17 cellular contexts compared by ENCODE assay signal in genomic region chr5:50583621-50584020, GRCh38.
"Had no signal": no experiment of that assay in that cellular context is flagged by ENCODE, and none has a peak within 500 bp of the region (broad histone marks: within the 10 kb centered on the region; RNA-seq: fewer than 3 reads in every experiment).

No MANE protein-coding gene starts in this region.

- H3K4me3 ChIP-seq: hepatocyte, spleen, thoracic aorta, transverse colon had no signal

- H3K36me3 ChIP-seq: neutrophil, spleen, thoracic aorta, transverse colon had no signal

- H3K79me2 ChIP-seq: hepatocyte had no signal

- H3K9me3 ChIP-seq: neutrophil, spleen, thoracic aorta, transverse colon had no signal

- H3K4me1 ChIP-seq: spleen, transverse colon had no signal

- H3K4me2 ChIP-seq: hepatocyte had no signal

- H2AFZ ChIP-seq: hepatocyte had no signal

- ATAC-seq: foreskin keratinocyte; left colon; naive thymus-derived CD8-positive, alpha-beta T cell; sciatic nerve; stimulated activated naive B cell treated with anti-CD40 and anti-IgM and Interleukin-4, amounts not matched to agents 10 μg/mL and 1 μg/mL and 100 μg/mL, for 72 hours; stimulated activated naive CD8-positive, alpha-beta T cell treated with anti-CD3 and anti-CD28 coated beads, Interleukin-15, amount 100 ng/mL, for 72 hours had no signal

- H3K27ac ChIP-seq: foreskin keratinocyte, hepatocyte, neutrophil, spleen, thoracic aorta, transverse colon had no signal

- H3K27me3 ChIP-seq: foreskin keratinocyte, hepatocyte, neutrophil, spleen, transverse colon had no signal

- DNase-seq: erythroblast; foreskin keratinocyte; head of caudate nucleus; left colon; naive thymus-derived CD8-positive, alpha-beta T cell; spleen; stimulated activated CD4-positive, alpha-beta T cell treated with anti-CD3 and anti-CD28 coated beads, Interleukin-15, amount 100 ng/mL, for 24 hours; stimulated activated CD4-positive, alpha-beta T cell treated with anti-CD3 and anti-CD28 coated beads, Interleukin-1b, Interleukin-23, amount 100 ng/mL, for 48 hours; stimulated activated CD4-positive, alpha-beta T cell treated with anti-CD3 and anti-CD28 coated beads, Interleukin-4, amount 100 ng/mL, for 24 hours; stimulated activated naive B cell treated with anti-CD40 and anti-IgM and Interleukin-4, amounts not matched to agents 10 μg/mL and 1 μg/mL and 100 μg/mL, for 72 hours; stimulated activated naive CD8-positive, alpha-beta T cell treated with anti-CD3 and anti-CD28 coated beads, Interleukin-15, amount 100 ng/mL, for 72 hours; substantia nigra; transverse colon had no signal
